ENCODE assay signal across 8 cellular contexts in the genomic region with DNA sequence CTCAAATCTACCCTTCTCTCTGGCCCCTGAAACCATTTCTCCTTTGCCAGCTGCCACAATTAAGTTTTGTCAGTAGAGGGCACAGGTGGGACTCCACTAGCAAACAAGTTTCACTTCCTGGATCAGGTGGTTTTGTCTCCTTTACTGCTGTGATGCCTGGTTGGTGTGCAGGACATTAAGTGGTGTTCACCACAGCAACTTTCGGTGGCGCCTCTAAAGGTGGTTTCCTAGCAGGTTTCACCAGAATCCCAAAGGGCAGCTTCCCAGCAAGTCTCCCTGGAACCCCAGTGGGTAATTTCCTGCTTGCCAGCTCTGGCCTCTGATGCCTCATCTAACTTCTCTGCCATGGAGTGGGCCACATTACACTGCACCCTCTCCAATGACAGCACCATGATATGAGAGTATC. TPM values are rescaled to one million over a fixed set of nuclear protein-coding genes. Genes with fewer than 3 reads are reported as not detected.
DNase-seq lines count a peak whose midpoint lies in the region; ATAC-seq and TF ChIP-seq lines count a peak whose summit lies in the region.

No MANE protein-coding gene starts in this region.

- no peak overlapping the region for H3K27ac ChIP-seq in RWPE1

- POLR2A ChIA-PET in RWPE1 (lab: Yijun Ruan, JAX; ENCODE audit: low non-redundant PET): no interaction called here

- no peak for TF ChIP-seq CTCF in RWPE1 (conservative IDR thresholded peaks at IDR 0.05; ENCODE audit: low read depth)

- DNase-seq in COR-L47 (lab: John Stamatoyannopoulos, UW): peak; percentile 14
- peak; percentile 27 for DNase-seq in RWPE1 (ENCODE audit: low spot score)
- DNase-seq in left colon: peak in 1 of 2 donors; percentile 4
- DNase-seq in NCI-H1436 treated with DMSO at 0.1 percent for 48 hours (lab: John Stamatoyannopoulos, UW): no peak
- no peak for DNase-seq in middle frontal gyrus (ENCODE audit: extremely low spot score, low spot score)
- DNase-seq in NCI-H2227 treated with DMSO at 0.1 percent for 48 hours (lab: John Stamatoyannopoulos, UW): no peak

- intact Hi-C loops in left colon (cut with DNase I, micrococcal nuclease): no loop called here

- CTCF ChIA-PET in RWPE1 (lab: Yijun Ruan, JAX): interaction anchor here (0.5 to 1.1 kb wide), 2 partner anchors 17 to 1319 kb away, joined by 5 to 8 read pairs; partner anchors contain the start of gene MED4

- ATAC-seq in GM19035 (IDR thresholded peaks at IDR 0.05; ENCODE audit: unreplicated experiment) (peak; percentile 93), HG03066 (IDR thresholded peaks at IDR 0.05; ENCODE audit: low read depth, unreplicated experiment) (peak; percentile 95), left colon (peak; percentile 75)

RNA-seq across cellular contexts. Expression of gene MED4, which starts 16.6 kb away (rescaled TPM):
- total RNA-seq in left colon: 10 to 100 TPM; 43.6 to 47.6 TPM

RNA-seq across cellular contexts. Expression of gene NUDT15, which starts 40.7 kb away (rescaled TPM):
- total RNA-seq in left colon: 10 to 100 TPM; 22.0 to 24.5 TPM

Comparison
In these comparisons a context has a peak if more than half of its experiments do, and no peak if none do; other contexts are left out.
1. DNase-seq: peak in COR-L47 (single experiment) and RWPE1 (single experiment); none in NCI-H1436 treated with DMSO at 0.1 percent for 48 hours (single experiment), middle frontal gyrus (single experiment) and NCI-H2227 treated with DMSO at 0.1 percent for 48 hours (single experiment).
2. Peak in every context shown above with its lines, with median percentiles within 50 percentile points of each other: ATAC-seq.